In the genomic region with DNA sequence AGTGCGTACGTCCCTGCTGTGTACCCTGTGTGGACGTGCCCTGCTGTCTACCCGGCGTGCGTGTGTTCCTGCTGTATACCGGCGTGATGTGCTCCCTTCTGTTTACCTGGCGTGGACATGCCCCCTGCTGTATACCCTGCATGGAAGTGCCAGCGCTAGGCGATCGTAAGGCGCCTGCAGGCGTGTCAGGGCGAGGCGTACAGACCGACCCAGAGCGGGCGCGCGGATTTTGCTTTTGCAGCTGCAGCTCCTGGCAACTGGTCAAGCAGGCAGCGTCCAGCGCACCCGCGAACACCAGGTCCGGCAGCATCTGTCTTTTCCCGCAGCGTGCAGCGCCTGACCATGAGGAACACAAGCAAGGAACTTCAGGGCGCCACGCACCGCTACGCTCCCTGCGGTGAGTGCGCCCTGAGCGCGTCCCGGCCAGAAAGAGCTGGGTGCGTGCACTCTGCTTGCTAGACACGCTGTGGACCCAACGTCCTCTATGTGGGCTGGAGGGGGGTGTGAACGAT, we compare ENCODE assay signal across 8 cellular contexts. TPM values are rescaled to one million over a fixed set of nuclear protein-coding genes. Genes with fewer than 3 reads are reported as not detected.
DNase-seq lines count a peak whose midpoint lies in the region; ATAC-seq and TF ChIP-seq lines count a peak whose summit lies in the region.

No MANE protein-coding gene starts in this region.

- H3K9me3 Mint-ChIP-seq in activated CD4-positive, alpha-beta memory T cell treated with anti-CD3 and anti-CD28 coated beads for 36 hours: no peaks in the 10 kb centered on the region
- H3K9me3 Mint-ChIP-seq in glutamatergic neuron (ENCODE audit: unreplicated experiment): no peaks in the 10 kb centered on the region

- DNase-seq in ACHN (peak; percentile 42), glutamatergic neuron (peak; percentile 52), trophoblast cell (peak; percentile 10 to 61), superior temporal gyrus (ENCODE audit: extremely low spot score) (no peak), medulla oblongata (ENCODE audit: extremely low spot score) (no peak)
- no peak for DNase-seq in activated CD4-positive, alpha-beta memory T cell treated with anti-CD3 and anti-CD28 coated beads for 36 hours

- peak overlapping the region; percentile 85 for H3K4me3 ChIP-seq in trophoblast cell (ENCODE audit: low read depth, low read length)

- no peak overlapping the region for H4K8ac ChIP-seq in trophoblast cell (ENCODE audit: low read depth, low read length)

- H3K36me3 Mint-ChIP-seq in activated CD4-positive, alpha-beta memory T cell treated with anti-CD3 and anti-CD28 coated beads for 36 hours: no peaks in the 10 kb centered on the region
- no peaks in the 10 kb centered on the region for H3K36me3 Mint-ChIP-seq in glutamatergic neuron (ENCODE audit: unreplicated experiment)

- intact Hi-C loops in activated CD4-positive, alpha-beta memory T cell treated with anti-CD3 and anti-CD28 coated beads for 36 hours (cut with micrococcal nuclease): loop anchor here (1.0 kb wide), 4 partner anchors 45 to 74 kb away; a partner anchor contains a TSS

- H2AK5ac ChIP-seq in trophoblast cell (ENCODE audit: low read length): no peak overlapping the region

- no CpG with 5 or more reads among the region's 42 CpGs for WGBS in trophoblast cell (ENCODE audit: extremely low coverage, insufficient coverage, insufficient read length)

- in situ Hi-C loops in ACHN (cut with HindIII; ENCODE audit: low pct_ligation_motif_present, low pct_unique_long_range_greater_than_20kb, low sequenced_read_pairs): no loop called here

- POLR2A ChIA-PET in activated CD4-positive, alpha-beta memory T cell treated with anti-CD3 and anti-CD28 coated beads for 36 hours (lab: Charles Lee): no interaction called here

- H3K23ac ChIP-seq in trophoblast cell (ENCODE audit: low read length): peak overlapping the region; percentile 5

- peak overlapping the region; percentile 78 for H3K4me3 Mint-ChIP-seq in activated CD4-positive, alpha-beta memory T cell treated with anti-CD3 and anti-CD28 coated beads for 36 hours
- peak overlapping the region; percentile 93 for H3K4me3 Mint-ChIP-seq in glutamatergic neuron (ENCODE audit: unreplicated experiment)

- no peak overlapping the region for H3K14ac ChIP-seq in trophoblast cell (ENCODE audit: low read length)

- peak; percentile 16 for ATAC-seq in GM21515 (IDR thresholded peaks at IDR 0.05; ENCODE audit: unreplicated experiment)
- ATAC-seq in GM18858 (IDR thresholded peaks at IDR 0.05; ENCODE audit: unreplicated experiment): no peak

- no peaks in the 10 kb centered on the region for H3K79me2 ChIP-seq in trophoblast cell (ENCODE audit: control insufficient read depth, insufficient read depth, low read length, poor library complexity)

- H3K27me3 Mint-ChIP-seq in activated CD4-positive, alpha-beta memory T cell treated with anti-CD3 and anti-CD28 coated beads for 36 hours: peaks cover 15% of the 10 kb centered on the region
- peaks cover 5% of the 10 kb centered on the region for H3K27me3 Mint-ChIP-seq in glutamatergic neuron (ENCODE audit: unreplicated experiment)

- no peak overlapping the region for H4K91ac ChIP-seq in trophoblast cell (ENCODE audit: low read depth, low read length)

- H3K9me3 ChIP-seq in trophoblast cell (ENCODE audit: insufficient read depth, low read depth, low read length): peaks cover 7% of the 10 kb centered on the region

- H3K4me1 ChIP-seq in trophoblast cell (ENCODE audit: control insufficient read depth in 1 of 2, insufficient read depth in 2 of 2, low read length in 2 of 2): peaks cover 9% of the 10 kb centered on the region in 2 experiments

- no peak overlapping the region for H2BK120ac ChIP-seq in trophoblast cell (ENCODE audit: insufficient read depth, low read length, poor library complexity)

- peaks cover 14% of the 10 kb centered on the region for H3K27me3 ChIP-seq in trophoblast cell (ENCODE audit: insufficient read depth, low read length)

- no peak overlapping the region for H3K9ac ChIP-seq in trophoblast cell (ENCODE audit: low read length)

- no peaks in the 10 kb centered on the region for H3K79me1 ChIP-seq in trophoblast cell (ENCODE audit: low read length)

- no peak overlapping the region for H3K27ac Mint-ChIP-seq in activated CD4-positive, alpha-beta memory T cell treated with anti-CD3 and anti-CD28 coated beads for 36 hours
- H3K27ac Mint-ChIP-seq in glutamatergic neuron (ENCODE audit: unreplicated experiment): no peak overlapping the region

- H3K4ac ChIP-seq in trophoblast cell (ENCODE audit: low read depth, low read length): no peak overlapping the region

- no peak overlapping the region for H3K27ac ChIP-seq in trophoblast cell (ENCODE audit: low read depth, low read length)

- H3K36me3 ChIP-seq in trophoblast cell (ENCODE audit: control insufficient read depth in 1 of 2, insufficient read depth in 2 of 2, low read length in 2 of 2): no peaks in the 10 kb centered on the region

- H3K4me2 ChIP-seq in trophoblast cell (ENCODE audit: low read length): peak overlapping the region; percentile 83

- H4K12ac ChIP-seq in trophoblast cell (ENCODE audit: low read depth, low read length): no peak overlapping the region

- H2BK12ac ChIP-seq in trophoblast cell (ENCODE audit: low read length): no peak overlapping the region

- no peak overlapping the region for H2BK5ac ChIP-seq in trophoblast cell (ENCODE audit: low read depth, low read length, poor library complexity)

- CTCF ChIA-PET in activated CD4-positive, alpha-beta memory T cell treated with anti-CD3 and anti-CD28 coated beads for 36 hours (lab: Charles Lee): interaction anchor here (0.6 to 3.6 kb wide), 3 partner anchors 49 to 74 kb away, joined by 3 to 19 read pairs (median 7); no protein-coding TSS in a partner anchor

- H3K4me1 Mint-ChIP-seq in activated CD4-positive, alpha-beta memory T cell treated with anti-CD3 and anti-CD28 coated beads for 36 hours (ENCODE audit: low read depth): peaks cover 14% of the 10 kb centered on the region
- H3K4me1 Mint-ChIP-seq in glutamatergic neuron (ENCODE audit: low read depth, unreplicated experiment): peaks cover 6% of the 10 kb centered on the region

- H3K18ac ChIP-seq in trophoblast cell (ENCODE audit: low read length): no peak overlapping the region

- H2AFZ ChIP-seq in trophoblast cell (ENCODE audit: insufficient read depth, low read length, poor library complexity): no peak overlapping the region

- TF ChIP-seq CTCF in glutamatergic neuron (IDR thresholded peaks at IDR 0.05; ENCODE audit: partially characterized antibody, unreplicated experiment): no peak

RNA-seq across cellular contexts. Expression of a gene that starts 0.7 kb away (rescaled TPM):
- under 1 TPM; 0.71 to 0.90 TPM for total RNA-seq in activated CD4-positive, alpha-beta memory T cell treated with anti-CD3 and anti-CD28 coated beads for 36 hours
- not detected for total RNA-seq in glutamatergic neuron (ENCODE audit: unreplicated experiment)
- 0.22 and 0.25 TPM in 2 replicates for polyA plus RNA-seq in trophoblast cell (2013)

RNA-seq across cellular contexts. Expression of a gene that starts 7.1 kb away (rescaled TPM):
- total RNA-seq in activated CD4-positive, alpha-beta memory T cell treated with anti-CD3 and anti-CD28 coated beads for 36 hours: not detected
- total RNA-seq in glutamatergic neuron (ENCODE audit: unreplicated experiment): not detected
- polyA plus RNA-seq in trophoblast cell (2013): 4.0 and 4.8 TPM in 2 replicates

RNA-seq across cellular contexts. Expression of a gene that starts 53.0 kb away (rescaled TPM):
- total RNA-seq in activated CD4-positive, alpha-beta memory T cell treated with anti-CD3 and anti-CD28 coated beads for 36 hours: 100 to 1,000 TPM; 115 to 121 TPM
- total RNA-seq in glutamatergic neuron (ENCODE audit: unreplicated experiment): 29.8 TPM
- 106 and 107 TPM in 2 replicates for polyA plus RNA-seq in trophoblast cell (2013)

RNA-seq across cellular contexts. Expression of a gene that starts 56.6 kb away (rescaled TPM):
- 10 to 100 TPM; 38.6 to 38.9 TPM for total RNA-seq in activated CD4-positive, alpha-beta memory T cell treated with anti-CD3 and anti-CD28 coated beads for 36 hours
- 40.6 TPM for total RNA-seq in glutamatergic neuron (ENCODE audit: unreplicated experiment)
- 19.5 and 19.6 TPM in 2 replicates for polyA plus RNA-seq in trophoblast cell (2013)

Comparison
In these comparisons a context has a peak if more than half of its experiments do, and no peak if none do; other contexts are left out.
1. DNase-seq: peak in ACHN (single experiment), glutamatergic neuron (single experiment) and trophoblast cell (2 of 2); none in activated CD4-positive, alpha-beta memory T cell treated with anti-CD3 and anti-CD28 coated beads for 36 hours (single experiment), superior temporal gyrus (single experiment) and medulla oblongata (single experiment).